ENCODE assay signal across 9 cellular contexts in genomic region chr2:237859533-237860272, GRCh38. TPM values are rescaled to one million over a fixed set of nuclear protein-coding genes. Genes with fewer than 3 reads are reported as not detected.
DNase-seq lines count a peak whose midpoint lies in the region; ATAC-seq and TF ChIP-seq lines count a peak whose summit lies in the region.
"Had no signal": no experiment of that assay in that cellular context is flagged by ENCODE, and none has a peak within 500 bp of the region (broad histone marks: within the 10 kb centered on the region; RNA-seq: fewer than 3 reads in every experiment).

Gene RAMP1, plus strand, starts transcription at chr2:237859623. Its CDS starts 53 bp downstream, at chr2:237859676.

- no peaks in the 10 kb centered on the region for H4K20me1 ChIP-seq in PC-9 (ENCODE audit: insufficient read depth)

- peak within 1 kb of the TSS; percentile 83 for H3K4me2 ChIP-seq in PC-9

- WGBS in lung, 2 donors = 0 to 4% methylated on average over 42 to 79 of the region's 79 CpGs
- WGBS in thymus = 4% methylated on average over 79 of the region's 79 CpGs

- H2AFZ ChIP-seq in PC-9 = peak within 1 kb of the TSS; percentile 79

- H3K27me3 ChIP-seq in PC-9 (ENCODE audit: insufficient read depth, low read depth) = no peaks in the 10 kb centered on the region
- H3K27me3 ChIP-seq in lung (ENCODE audit: control insufficient read depth, insufficient read depth) = no peaks in the 10 kb centered on the region
- peaks cover 37% of the 10 kb centered on the region for H3K27me3 ChIP-seq in thymus (ENCODE audit: control insufficient read depth, insufficient read depth)

- H3K27ac ChIP-seq in PC-9 (peak within 1 kb of the TSS; percentile 62), lung (ENCODE audit: low read depth in 1 of 2, low read length in 1 of 2) (peak within 1 kb of the TSS in 1 of 2 donors; percentile 83), thymus (ENCODE audit: low read depth) (no peak within 1 kb of the TSS)

- POLR2A ChIA-PET in PC-9 (lab: Charles Lee; ENCODE audit: unreplicated experiment) = interaction anchor here (0.7 kb wide), 1 partner anchor 324 kb away, joined by 3 read pairs; no protein-coding TSS in a partner anchor

- no peaks in the 10 kb centered on the region for H3K9me2 ChIP-seq in PC-9 (ENCODE audit: insufficient read depth)

- H3K4me1 ChIP-seq in PC-9 (replicated peaks; ENCODE audit: insufficient read depth) (peaks cover 55% of the 10 kb centered on the region), lung (ENCODE audit: control insufficient read depth in 2 of 2, insufficient read depth in 2 of 2, low read length in 2 of 2) (peaks cover 0 to 4% of the 10 kb centered on the region in 2 donors), thymus (ENCODE audit: control insufficient read depth, insufficient read depth, low read length) (no peaks in the 10 kb centered on the region)

- CTCF ChIA-PET in PC-9 (lab: Charles Lee) = interaction anchor here (1.0 kb wide), 1 partner anchor 57 kb away, joined by 3 read pairs; no protein-coding TSS in a partner anchor

- ATAC-seq in lung (ENCODE audit: insufficient read depth, low FRiP score) = no peak
- ATAC-seq in HG02938 (IDR thresholded peaks at IDR 0.05; ENCODE audit: unreplicated experiment) = no peak
- ATAC-seq in GM18873 (IDR thresholded peaks at IDR 0.05; ENCODE audit: low FRiP score, unreplicated experiment) = no peak

- no TSS peak for BruUV-seq in PC-9 (replicated peaks; lab: Mats Ljungman, UMichigan)

- H3F3A ChIP-seq in PC-9 (ENCODE audit: insufficient read depth, low read depth) = peaks cover 34% of the 10 kb centered on the region

- TF ChIP-seq CTCF in PC-9 (conservative IDR thresholded peaks at IDR 0.05) (no peak), lung (IDR thresholded peaks at IDR 0.05; ENCODE audit: control extremely low read depth, extremely low read depth) (no peak)

- H3K4me3 ChIP-seq in PC-9 = peak within 1 kb of the TSS; percentile 64
- no peak within 1 kb of the TSS for H3K4me3 ChIP-seq in lung
- peak within 1 kb of the TSS; percentile 12 for H3K4me3 ChIP-seq in thymus (ENCODE audit: low read length)

- H3K9me3 ChIP-seq in PC-9 (ENCODE audit: insufficient read depth, low read depth) (no peaks in the 10 kb centered on the region), lung (ENCODE audit: control insufficient read depth in 2 of 2, insufficient read depth in 1 of 2, low read length in 1 of 2) (no peaks in the 10 kb centered on the region), thymus (ENCODE audit: control insufficient read depth) (no peaks in the 10 kb centered on the region)

- H3K79me2 ChIP-seq in PC-9 (ENCODE audit: low read depth) = peaks cover 51% of the 10 kb centered on the region

- no peaks in the 10 kb centered on the region for H3K36me3 ChIP-seq in PC-9 (ENCODE audit: low read depth)
- H3K36me3 ChIP-seq in lung (ENCODE audit: control insufficient read depth in 2 of 2, insufficient read depth in 2 of 2, low read length in 2 of 2) = no peaks in the 10 kb centered on the region
- H3K36me3 ChIP-seq in thymus (ENCODE audit: control insufficient read depth, insufficient read depth) = no peaks in the 10 kb centered on the region

- intact Hi-C loops in PC-9 (cut with micrococcal nuclease; ENCODE audit: unreplicated experiment) = loop anchor here (2.0 to 10.0 kb wide), 4 partner anchors 165 to 383 kb away; partner anchors contain the start of genes HES6, RAB17 and SCLY

- DNase-seq in EL = peak; percentile 35
- peak; percentile 51 to 57 for DNase-seq in PC-9
- DNase-seq in dermis blood vessel endothelial cell = peak; percentile 11
- no peak for DNase-seq in lung (ENCODE audit: low spot score)
- no peak for DNase-seq in stimulated activated CD4-positive, alpha-beta T cell treated with anti-CD3 and anti-CD28 coated beads, Interleukin-4, amount 100 ng/mL, for 24 hours

RNA-seq across cellular contexts. Expression of gene RAMP1, which starts in this region (rescaled TPM):
- 48.5 and 48.7 TPM in 2 replicates for total RNA-seq in PC-9 (2021)
- 0.85 TPM in 1 of 2 replicates, not detected in the other for total RNA-seq in dermis blood vessel endothelial cell
- 10 to 100 TPM; 10.5 to 26.1 TPM for total RNA-seq in lung
- 10 to 100 TPM; 11.0 to 14.3 TPM for polyA plus RNA-seq in lung
- polyA plus RNA-seq in thymus = 32.7 TPM
- total RNA-seq: pulmonary artery endothelial cell had no signal

Comparison
In these comparisons a context has a peak if more than half of its experiments do, and no peak if none do; other contexts are left out.
1. Peak in DNase-seq in dermis blood vessel endothelial cell; RNA of the gene not detected or under 1 TPM.
2. DNase-seq: peak in EL (single experiment) and PC-9 (2 of 2); none in lung (single experiment) and stimulated activated CD4-positive, alpha-beta T cell treated with anti-CD3 and anti-CD28 coated beads, Interleukin-4, amount 100 ng/mL, for 24 hours (single experiment).